Comparison of ENCODE assay signal across 28 cellular contexts in genomic region chr2:41710944-41711343, GRCh38.
A peak's percentile ranks its signal among the peaks of the same experiment; 100 is the strongest.
DNase-seq lines count a peak whose midpoint lies in the region; ATAC-seq and TF ChIP-seq lines count a peak whose summit lies in the region.
"Had no signal": no experiment of that assay in that cellular context is flagged by ENCODE, and none has a peak within 500 bp of the region (broad histone marks: within the 10 kb centered on the region; RNA-seq: fewer than 3 reads in every experiment).

No MANE protein-coding gene starts in this region.

- no peak overlapping the region for H3K18ac ChIP-seq in trophoblast cell (ENCODE audit: low read length)

- DNase-seq in HCEC 1CT (peak; percentile 15), RWPE1 (ENCODE audit: low spot score) (peak; percentile 45), fibroblast of mammary gland (ENCODE audit: low read depth) (peak; percentile 20), trophoblast cell (peak; percentile 21 to 81), HT-29 (ENCODE audit: low spot score) (no peak), nucleus accumbens (lab: John Stamatoyannopoulos, UW) (no peak)
- DNase-seq: activated CD4-positive, alpha-beta T cell treated with anti-CD3 and anti-CD28 coated beads, Interleukin-2, amount 50 U/mL, for 4 hours; activated CD4-positive, CD25-positive, alpha-beta regulatory T cell; activated CD8-positive, alpha-beta memory T cell treated with anti-CD3 and anti-CD28 coated beads, Interleukin-2, amount 10 ng/mL, durations not matched to agents 7 days and 5 days; activated gamma-delta T cell treated with Interleukin-2 at 50 U/mL for 16 hours; activated naive CD8-positive, alpha-beta T cell treated with anti-CD3 and anti-CD28 coated beads, Interleukin-2, amount 10 ng/mL, durations not matched to agents 7 days and 5 days; activated T-cell treated with anti-CD3 and anti-CD28 coated beads, Interleukin-2, amount 50 U/mL, for 48 hours; caudate nucleus; DMS79; effector memory CD8-positive, alpha-beta T cell; Kasumi-1; mucosa of descending colon; NCI-H446 treated with DMSO at 0.1 percent for 48 hours; NCI-H774; ovary; RPMI8226; stimulated activated naive CD4-positive, alpha-beta T cell treated with Interleukin-2 at 50 U/mL for 16 hours had no signal

- H3K4me2 ChIP-seq in trophoblast cell (ENCODE audit: low read length) = no peak overlapping the region

- no peak overlapping the region for H2AK5ac ChIP-seq in trophoblast cell (ENCODE audit: low read length)

- H3K4me1 ChIP-seq in trophoblast cell (ENCODE audit: control insufficient read depth in 1 of 2, insufficient read depth in 2 of 2, low read length in 2 of 2) = no peaks in the 10 kb centered on the region
- H3K4me1 ChIP-seq: gastroesophageal sphincter had no signal

- no peak overlapping the region for H3K14ac ChIP-seq in trophoblast cell (ENCODE audit: low read length)

- no peaks in the 10 kb centered on the region for H3K9me3 ChIP-seq in trophoblast cell (ENCODE audit: insufficient read depth, low read depth, low read length)
- H3K9me3 ChIP-seq: gastroesophageal sphincter, mucosa of descending colon, ovary had no signal

- H3K4me3 ChIP-seq in fibroblast of mammary gland (ENCODE audit: control insufficient read depth, low read depth, low read length) (no peak overlapping the region), trophoblast cell (ENCODE audit: low read depth, low read length) (no peak overlapping the region)
- H3K4me3 ChIP-seq: gastroesophageal sphincter, lung, mucosa of descending colon, ovary, skin epidermis had no signal

- no peak overlapping the region for H2BK120ac ChIP-seq in trophoblast cell (ENCODE audit: insufficient read depth, low read length, poor library complexity)

- H3K4ac ChIP-seq in trophoblast cell (ENCODE audit: low read depth, low read length) = no peak overlapping the region

- H4K12ac ChIP-seq in trophoblast cell (ENCODE audit: low read depth, low read length) = no peak overlapping the region

- H3K27ac ChIP-seq in RWPE1 = peak overlapping the region; percentile 64
- H3K27ac ChIP-seq in trophoblast cell (ENCODE audit: low read depth, low read length) = no peak overlapping the region
- H3K27ac ChIP-seq: gastroesophageal sphincter, ovary, skin epidermis had no signal

- H2BK5ac ChIP-seq in trophoblast cell (ENCODE audit: low read depth, low read length, poor library complexity) = no peak overlapping the region

- POLR2A ChIA-PET in RWPE1 (lab: Yijun Ruan, JAX; ENCODE audit: low non-redundant PET) = no interaction called here

- H3K27me3 ChIP-seq in trophoblast cell (ENCODE audit: insufficient read depth, low read length) = no peaks in the 10 kb centered on the region
- H3K27me3 ChIP-seq: gastroesophageal sphincter, ovary had no signal

- H3K36me3 ChIP-seq in trophoblast cell (ENCODE audit: control insufficient read depth in 1 of 2, insufficient read depth in 2 of 2, low read length in 2 of 2) = no peaks in the 10 kb centered on the region
- H3K36me3 ChIP-seq: gastroesophageal sphincter, ovary had no signal

- WGBS in trophoblast cell (ENCODE audit: extremely low coverage, insufficient coverage, insufficient read length) = no CpG with 5 or more reads among the region's 3 CpGs

- no peak overlapping the region for H4K8ac ChIP-seq in trophoblast cell (ENCODE audit: low read depth, low read length)

- H3K9ac ChIP-seq in trophoblast cell (ENCODE audit: low read length) = no peak overlapping the region

- no peak overlapping the region for H3K23ac ChIP-seq in trophoblast cell (ENCODE audit: low read length)

- TF ChIP-seq CTCF in RWPE1 (conservative IDR thresholded peaks at IDR 0.05; ENCODE audit: low read depth) (no peak), fibroblast of mammary gland (conservative IDR thresholded peaks at IDR 0.05; ENCODE audit: control insufficient read depth, insufficient read depth, low read depth, low read length) (no peak)

- no peaks in the 10 kb centered on the region for H3K79me2 ChIP-seq in trophoblast cell (ENCODE audit: control insufficient read depth, insufficient read depth, low read length, poor library complexity)

- H4K91ac ChIP-seq in trophoblast cell (ENCODE audit: low read depth, low read length) = no peak overlapping the region

- no peak overlapping the region for H2AFZ ChIP-seq in trophoblast cell (ENCODE audit: insufficient read depth, low read length, poor library complexity)

- no peak overlapping the region for H2BK12ac ChIP-seq in trophoblast cell (ENCODE audit: low read length)

- CTCF ChIA-PET in RWPE1 (lab: Yijun Ruan, JAX) = interaction anchor here (0.6 kb wide), 1 partner anchor 1772 kb away, joined by 3 read pairs; no protein-coding TSS in a partner anchor

- ATAC-seq in HG02642 (IDR thresholded peaks at IDR 0.05; ENCODE audit: poor library complexity, unreplicated experiment) = no peak
- ATAC-seq in HG03025 (IDR thresholded peaks at IDR 0.05; ENCODE audit: low FRiP score, unreplicated experiment) = no peak
- ATAC-seq: activated CD8-positive, alpha-beta memory T cell treated with anti-CD3 and anti-CD28 coated beads, Interleukin-2, amount 10 ng/mL, durations not matched to agents 7 days and 5 days; effector memory CD8-positive, alpha-beta T cell; gastroesophageal sphincter; mucosa of descending colon; natural killer cell treated with Interleukin-12 subunit alpha and Interleukin-12 subunit beta and Interleukin-15 and Interleukin-18, amount 100 ng/mL, for 72 hours had no signal

- H3K79me1 ChIP-seq in trophoblast cell (ENCODE audit: low read length) = no peaks in the 10 kb centered on the region

Comparison
In these comparisons a context has a peak if more than half of its experiments do, and no peak if none do; other contexts are left out.
1. DNase-seq: peak in HCEC 1CT (single experiment), RWPE1 (single experiment), fibroblast of mammary gland (single experiment) and trophoblast cell (2 of 2); none in HT-29 (single experiment) and nucleus accumbens (0 of 56).